ENCODE assay signal across 9 cellular contexts in genomic region chr5:6730407-6730806, GRCh38. TPM values are rescaled to one million over a fixed set of nuclear protein-coding genes. Genes with fewer than 3 reads are reported as not detected.
DNase-seq lines count a peak whose midpoint lies in the region; ATAC-seq, FAIRE-seq and TF ChIP-seq lines count a peak whose summit lies in the region.
"Had no signal": no experiment of that assay in that cellular context is flagged by ENCODE, and none has a peak within 500 bp of the region (broad histone marks: within the 10 kb centered on the region; RNA-seq: fewer than 3 reads in every experiment).

No MANE protein-coding gene starts in this region.

- peaks cover 68% of the 10 kb centered on the region for H3K4me1 Mint-ChIP-seq in activated naive CD8-positive, alpha-beta T cell treated with anti-CD3 and anti-CD28 coated beads, Interleukin-2, amount 10 ng/mL, durations not matched to agents 7 days and 5 days

- peak overlapping the region; percentile 69 for H3K27ac Mint-ChIP-seq in activated naive CD8-positive, alpha-beta T cell treated with anti-CD3 and anti-CD28 coated beads, Interleukin-2, amount 10 ng/mL, durations not matched to agents 7 days and 5 days

- no peak overlapping the region for H3K4me3 ChIP-seq in A549
- H3K4me3 ChIP-seq in left ventricle myocardium inferior = no peak overlapping the region

- POLR2A ChIA-PET in A549 (lab: Yijun Ruan, JAX) = interaction anchor here (1.8 kb wide), 1 partner anchor 17 kb away, joined by 5 read pairs; the partner anchor contains the start of gene TENT4A
- POLR2A ChIA-PET in activated naive CD8-positive, alpha-beta T cell treated with anti-CD3 and anti-CD28 coated beads, Interleukin-2, amount 10 ng/mL, durations not matched to agents 7 days and 5 days (lab: Charles Lee) = interaction anchor here (0.8 to 1.8 kb wide), 3 partner anchors 14 to 97 kb away, joined by 3 to 9 read pairs (median 5); partner anchors contain the start of genes SRD5A1 and TENT4A

- H3K4me3 Mint-ChIP-seq in activated naive CD8-positive, alpha-beta T cell treated with anti-CD3 and anti-CD28 coated beads, Interleukin-2, amount 10 ng/mL, durations not matched to agents 7 days and 5 days = no peak overlapping the region

- H3K4me2 ChIP-seq in A549 = peak overlapping the region; percentile 20; the same call in 2 of the 3 replicates

- CTCF ChIA-PET in A549 (lab: Yijun Ruan, JAX) = interaction anchor here (1.2 kb wide), 1 partner anchor 36 kb away, joined by 4 read pairs; no protein-coding TSS in a partner anchor

- H3K27ac ChIP-seq in A549 (no peak overlapping the region; a peak in 1 of 6 replicates), left ventricle myocardium inferior (replicated peaks) (no peak overlapping the region)

- peaks cover 39% of the 10 kb centered on the region for H3K4me1 ChIP-seq in A549
- H3K4me1 ChIP-seq in left ventricle myocardium inferior = peaks cover 94% of the 10 kb centered on the region

- peaks cover 14% of the 10 kb centered on the region for H3K36me3 Mint-ChIP-seq in activated naive CD8-positive, alpha-beta T cell treated with anti-CD3 and anti-CD28 coated beads, Interleukin-2, amount 10 ng/mL, durations not matched to agents 7 days and 5 days

- no peaks in the 10 kb centered on the region for H3K9me3 Mint-ChIP-seq in activated naive CD8-positive, alpha-beta T cell treated with anti-CD3 and anti-CD28 coated beads, Interleukin-2, amount 10 ng/mL, durations not matched to agents 7 days and 5 days

- TF ChIP-seq POLR2A in A549 (IDR thresholded peaks at IDR 0.05; ENCODE audit: low read length) = no peak

- FAIRE-seq in A549 (lab: Jason Lieb, UNC) = no peak

- no peaks in the 10 kb centered on the region for H3K27me3 ChIP-seq in left ventricle myocardium inferior (ENCODE audit: low read depth)

- H3K36me3 ChIP-seq in left ventricle myocardium inferior = no peaks in the 10 kb centered on the region

- TF ChIP-seq CTCF in A549 (IDR thresholded peaks at IDR 0.05) (no peak), left ventricle myocardium inferior (IDR thresholded peaks at IDR 0.05; ENCODE audit: borderline replicate concordance) (no peak)

- no peak for TF ChIP-seq RAD21 in A549 (conservative IDR thresholded peaks at IDR 0.05 in 1 of 2, IDR thresholded peaks at IDR 0.05 in 1 of 2)

- ATAC-seq in A549 = peak in 1 of 2 experiments; percentile 11; a peak in 1 of 6 replicates
- ATAC-seq in GM19025 (IDR thresholded peaks at IDR 0.05; ENCODE audit: low read depth, unreplicated experiment) = peak; percentile 42
- ATAC-seq in HG03196 (IDR thresholded peaks at IDR 0.05; ENCODE audit: unreplicated experiment) = peak; percentile 32
- ATAC-seq in activated naive CD8-positive, alpha-beta T cell treated with anti-CD3 and anti-CD28 coated beads, Interleukin-2, amount 10 ng/mL, durations not matched to agents 7 days and 5 days (ENCODE audit: low read depth) = no peak

- H3K27me3 Mint-ChIP-seq in activated naive CD8-positive, alpha-beta T cell treated with anti-CD3 and anti-CD28 coated beads, Interleukin-2, amount 10 ng/mL, durations not matched to agents 7 days and 5 days = no peaks in the 10 kb centered on the region

- 73% methylated on average over 8 of the region's 8 CpGs for WGBS in A549 (ENCODE audit: missing lambda C conversion rate)

- no peak for TF ChIP-seq EP300 in A549 (IDR thresholded peaks at IDR 0.05)

- DNase-seq in A549 (ENCODE audit: low read depth in 1 of 2, low spot score in 1 of 2) (no peak), left ventricle myocardium inferior (no peak), AML-193 (lab: John Stamatoyannopoulos, UW) (no peak), NCI-H446 (lab: John Stamatoyannopoulos, UW) (no peak), NCI-H1417 (lab: John Stamatoyannopoulos, UW) (no peak)
- no peak for DNase-seq in activated naive CD8-positive, alpha-beta T cell treated with anti-CD3 and anti-CD28 coated beads, Interleukin-2, amount 10 ng/mL, durations not matched to agents 7 days and 5 days
- DNase-seq: hippocampal formation had no signal

- intact Hi-C loops in left ventricle myocardium inferior (cut with micrococcal nuclease) = no loop called here

- no peaks in the 10 kb centered on the region for H3K9me3 ChIP-seq in A549
- no peaks in the 10 kb centered on the region for H3K9me3 ChIP-seq in left ventricle myocardium inferior (replicated peaks)

TF ChIP-seq in A549, 52 proteins besides CTCF, POLR2A, EP300 and RAD21:
- TF ChIP-seq ZSCAN20 (CRISPR knock-in tag; IDR thresholded peaks at IDR 0.05) = no peak
- TF ChIP-seq ZNF302 (CRISPR knock-in tag; IDR thresholded peaks at IDR 0.05) = no peak

RNA-seq across cellular contexts. Expression of gene TENT4A, which starts 17.2 kb away (rescaled TPM):
- polyA plus RNA-seq in A549 (2011; rRNA removed) (7.2 and 11.8 TPM in 2 replicates), A549 (2017; fragmentation: RNase III; extraction: RNeasy Plus Mini Kit Qiagen cat#74134 plus additional on column Dnase treatment) (15.2 to 18.8 TPM (median 16.4 TPM) in 3 replicates)
- 7.1 and 10.0 TPM in 2 replicates for polyA plus RNA-seq in A549 (2012; cell fraction: cytosol; rRNA removed)
- 56.3 and 66.3 TPM in 2 replicates for polyA plus RNA-seq in A549 (2012; cell fraction: nucleus; rRNA removed)
- polyA minus RNA-seq in A549 (2011; rRNA and poly(A)+ RNA removed) = 16.8 and 17.7 TPM in 2 replicates
- 10 to 100 TPM; 47.0 to 47.1 TPM for total RNA-seq in activated naive CD8-positive, alpha-beta T cell treated with anti-CD3 and anti-CD28 coated beads, Interleukin-2, amount 10 ng/mL, durations not matched to agents 7 days and 5 days
- 9.5 TPM for total RNA-seq in left ventricle myocardium inferior
